ENCODE assay signal across 2 cellular contexts in genomic region chr16:15444264-15444663, GRCh38.
TF ChIP-seq lines count a peak whose summit lies in the region.

No MANE protein-coding gene starts in this region.

TF ChIP-seq in K562, 482 proteins besides CTCF, POLR2A, EP300 and RAD21:
- TF ChIP-seq RCOR1 (IDR thresholded peaks at IDR 0.05; ENCODE audit: borderline replicate concordance in 1 of 2, low read depth in 2 of 2, low read length in 2 of 2) (0 out of 4 replicates have a peak, but pooled peaks of 1 of the 2 experiments have one; percentile 42), CHD4 (IDR thresholded peaks at IDR 0.05; ENCODE audit: insufficient read depth, insufficient replicate concordance, low read depth, low read length, poor library complexity, severe bottlenecking) (peak; percentile 79), TAL1 (IDR thresholded peaks at IDR 0.05) (no peak), TFE3 (CRISPR knock-in tag; IDR thresholded peaks at IDR 0.05) (no peak), NONO (IDR thresholded peaks at IDR 0.05; ENCODE audit: low read depth in 2 of 2, low read length in 1 of 2) (no peak), ADNP (tag; IDR thresholded peaks at IDR 0.05) (peak; percentile 82), RBM25 (IDR thresholded peaks at IDR 0.05; ENCODE audit: low read depth, low read length, severe bottlenecking) (peak; percentile 90), KDM1A (IDR thresholded peaks at IDR 0.05) (peak; percentile 20 to 69; a peak in 2 of 4 replicates), SMARCA5 (IDR thresholded peaks at IDR 0.05) (peak; percentile 54; the same call in 1 of the 2 replicates), BCOR (IDR thresholded peaks at IDR 0.05) (peak; percentile 88), HDAC2 (IDR thresholded peaks at IDR 0.05) (peak; percentile 32; the same call in 1 of the 2 replicates), MEF2D (tag; conservative IDR thresholded peaks at IDR 0.05; ENCODE audit: low read depth) (no peak)

TF ChIP-seq in HepG2, 621 proteins besides CTCF, POLR2A, EP300 and RAD21 (continues in another document):
- TF ChIP-seq RELA (CRISPR knock-in tag; IDR thresholded peaks at IDR 0.05) (no peak), PHB2 (IDR thresholded peaks at IDR 0.05; ENCODE audit: partially characterized antibody) (no peak), ZNF558 (CRISPR knock-in tag; IDR thresholded peaks at IDR 0.05; ENCODE audit: borderline replicate concordance) (no peak), DMTF1 (CRISPR knock-in tag; IDR thresholded peaks at IDR 0.05) (no peak), HHEX (CRISPR knock-in tag; IDR thresholded peaks at IDR 0.05) (no peak), ZSCAN22 (CRISPR knock-in tag; IDR thresholded peaks at IDR 0.05) (no peak), BRD4 (CRISPR knock-in tag; IDR thresholded peaks at IDR 0.05) (no peak), ZNF337 (CRISPR knock-in tag; IDR thresholded peaks at IDR 0.05; ENCODE audit: borderline replicate concordance, low read depth) (no peak), ZBTB40 (IDR thresholded peaks at IDR 0.05) (no peak), ZBTB40 (CRISPR knock-in tag; IDR thresholded peaks at IDR 0.05) (no peak), ERF (CRISPR knock-in tag; IDR thresholded peaks at IDR 0.05) (no peak), CHD4 (IDR thresholded peaks at IDR 0.05; ENCODE audit: borderline replicate concordance, low read length) (peak; percentile 98), KAT8 (CRISPR knock-in tag; IDR thresholded peaks at IDR 0.05) (0 out of 2 replicates have a peak, but pooled peaks have one; percentile 12), PTBP1 (IDR thresholded peaks at IDR 0.05; ENCODE audit: low read depth, low read length, poor library complexity, severe bottlenecking) (no peak), ZFP90 (CRISPR knock-in tag; IDR thresholded peaks at IDR 0.05; ENCODE audit: borderline replicate concordance) (no peak), ZNF589 (CRISPR knock-in tag; conservative IDR thresholded peaks at IDR 0.05) (no peak), SRSF1 (optimal IDR thresholded peaks at IDR 0.05; ENCODE audit: low read depth, low read length) (no peak), ADNP (CRISPR knock-in tag; IDR thresholded peaks at IDR 0.05) (peak; percentile 58; the same call in 1 of the 2 replicates), MEF2D (CRISPR knock-in tag; IDR thresholded peaks at IDR 0.05) (no peak), ZNF160 (CRISPR knock-in tag; IDR thresholded peaks at IDR 0.05) (no peak), ZNF333 (CRISPR knock-in tag; IDR thresholded peaks at IDR 0.05; ENCODE audit: borderline replicate concordance) (no peak), PITX1 (CRISPR knock-in tag; IDR thresholded peaks at IDR 0.05) (no peak), ZNF768 (CRISPR knock-in tag; IDR thresholded peaks at IDR 0.05) (no peak), MAFF (IDR thresholded peaks at IDR 0.05; ENCODE audit: low read depth, low read length) (no peak), HDAC2 (CRISPR knock-in tag; IDR thresholded peaks at IDR 0.05) (0 out of 2 replicates have a peak, but pooled peaks have one; percentile 5), ZMYM3 (CRISPR knock-in tag; IDR thresholded peaks at IDR 0.05) (peak; percentile 93), ZNF18 (CRISPR knock-in tag; IDR thresholded peaks at IDR 0.05; ENCODE audit: insufficient replicate concordance) (no peak), NR2F1 (CRISPR knock-in tag; IDR thresholded peaks at IDR 0.05) (no peak), MIXL1 (CRISPR knock-in tag; IDR thresholded peaks at IDR 0.05) (no peak), ZNF501 (CRISPR knock-in tag; IDR thresholded peaks at IDR 0.05) (no peak), KLF6 (CRISPR knock-in tag; IDR thresholded peaks at IDR 0.05) (no peak), ZNF629 (CRISPR knock-in tag; conservative IDR thresholded peaks at IDR 0.05) (peak; percentile 98)
- TF ChIP-seq, protein P1, sequence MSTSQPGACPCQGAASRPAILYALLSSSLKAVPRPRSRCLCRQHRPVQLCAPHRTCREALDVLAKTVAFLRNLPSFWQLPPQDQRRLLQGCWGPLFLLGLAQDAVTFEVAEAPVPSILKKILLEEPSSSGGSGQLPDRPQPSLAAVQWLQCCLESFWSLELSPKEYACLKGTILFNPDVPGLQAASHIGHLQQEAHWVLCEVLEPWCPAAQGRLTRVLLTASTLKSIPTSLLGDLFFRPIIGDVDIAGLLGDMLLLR (CRISPR knock-in tag; IDR thresholded peaks at IDR 0.05): no peak
- TF ChIP-seq, protein P2, sequence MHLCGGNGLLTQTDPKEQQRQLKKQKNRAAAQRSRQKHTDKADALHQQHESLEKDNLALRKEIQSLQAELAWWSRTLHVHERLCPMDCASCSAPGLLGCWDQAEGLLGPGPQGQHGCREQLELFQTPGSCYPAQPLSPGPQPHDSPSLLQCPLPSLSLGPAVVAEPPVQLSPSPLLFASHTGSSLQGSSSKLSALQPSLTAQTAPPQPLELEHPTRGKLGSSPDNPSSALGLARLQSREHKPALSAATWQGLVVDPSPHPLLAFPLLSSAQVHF (CRISPR knock-in tag; IDR thresholded peaks at IDR 0.05): no peak
- TF ChIP-seq, protein P3, sequence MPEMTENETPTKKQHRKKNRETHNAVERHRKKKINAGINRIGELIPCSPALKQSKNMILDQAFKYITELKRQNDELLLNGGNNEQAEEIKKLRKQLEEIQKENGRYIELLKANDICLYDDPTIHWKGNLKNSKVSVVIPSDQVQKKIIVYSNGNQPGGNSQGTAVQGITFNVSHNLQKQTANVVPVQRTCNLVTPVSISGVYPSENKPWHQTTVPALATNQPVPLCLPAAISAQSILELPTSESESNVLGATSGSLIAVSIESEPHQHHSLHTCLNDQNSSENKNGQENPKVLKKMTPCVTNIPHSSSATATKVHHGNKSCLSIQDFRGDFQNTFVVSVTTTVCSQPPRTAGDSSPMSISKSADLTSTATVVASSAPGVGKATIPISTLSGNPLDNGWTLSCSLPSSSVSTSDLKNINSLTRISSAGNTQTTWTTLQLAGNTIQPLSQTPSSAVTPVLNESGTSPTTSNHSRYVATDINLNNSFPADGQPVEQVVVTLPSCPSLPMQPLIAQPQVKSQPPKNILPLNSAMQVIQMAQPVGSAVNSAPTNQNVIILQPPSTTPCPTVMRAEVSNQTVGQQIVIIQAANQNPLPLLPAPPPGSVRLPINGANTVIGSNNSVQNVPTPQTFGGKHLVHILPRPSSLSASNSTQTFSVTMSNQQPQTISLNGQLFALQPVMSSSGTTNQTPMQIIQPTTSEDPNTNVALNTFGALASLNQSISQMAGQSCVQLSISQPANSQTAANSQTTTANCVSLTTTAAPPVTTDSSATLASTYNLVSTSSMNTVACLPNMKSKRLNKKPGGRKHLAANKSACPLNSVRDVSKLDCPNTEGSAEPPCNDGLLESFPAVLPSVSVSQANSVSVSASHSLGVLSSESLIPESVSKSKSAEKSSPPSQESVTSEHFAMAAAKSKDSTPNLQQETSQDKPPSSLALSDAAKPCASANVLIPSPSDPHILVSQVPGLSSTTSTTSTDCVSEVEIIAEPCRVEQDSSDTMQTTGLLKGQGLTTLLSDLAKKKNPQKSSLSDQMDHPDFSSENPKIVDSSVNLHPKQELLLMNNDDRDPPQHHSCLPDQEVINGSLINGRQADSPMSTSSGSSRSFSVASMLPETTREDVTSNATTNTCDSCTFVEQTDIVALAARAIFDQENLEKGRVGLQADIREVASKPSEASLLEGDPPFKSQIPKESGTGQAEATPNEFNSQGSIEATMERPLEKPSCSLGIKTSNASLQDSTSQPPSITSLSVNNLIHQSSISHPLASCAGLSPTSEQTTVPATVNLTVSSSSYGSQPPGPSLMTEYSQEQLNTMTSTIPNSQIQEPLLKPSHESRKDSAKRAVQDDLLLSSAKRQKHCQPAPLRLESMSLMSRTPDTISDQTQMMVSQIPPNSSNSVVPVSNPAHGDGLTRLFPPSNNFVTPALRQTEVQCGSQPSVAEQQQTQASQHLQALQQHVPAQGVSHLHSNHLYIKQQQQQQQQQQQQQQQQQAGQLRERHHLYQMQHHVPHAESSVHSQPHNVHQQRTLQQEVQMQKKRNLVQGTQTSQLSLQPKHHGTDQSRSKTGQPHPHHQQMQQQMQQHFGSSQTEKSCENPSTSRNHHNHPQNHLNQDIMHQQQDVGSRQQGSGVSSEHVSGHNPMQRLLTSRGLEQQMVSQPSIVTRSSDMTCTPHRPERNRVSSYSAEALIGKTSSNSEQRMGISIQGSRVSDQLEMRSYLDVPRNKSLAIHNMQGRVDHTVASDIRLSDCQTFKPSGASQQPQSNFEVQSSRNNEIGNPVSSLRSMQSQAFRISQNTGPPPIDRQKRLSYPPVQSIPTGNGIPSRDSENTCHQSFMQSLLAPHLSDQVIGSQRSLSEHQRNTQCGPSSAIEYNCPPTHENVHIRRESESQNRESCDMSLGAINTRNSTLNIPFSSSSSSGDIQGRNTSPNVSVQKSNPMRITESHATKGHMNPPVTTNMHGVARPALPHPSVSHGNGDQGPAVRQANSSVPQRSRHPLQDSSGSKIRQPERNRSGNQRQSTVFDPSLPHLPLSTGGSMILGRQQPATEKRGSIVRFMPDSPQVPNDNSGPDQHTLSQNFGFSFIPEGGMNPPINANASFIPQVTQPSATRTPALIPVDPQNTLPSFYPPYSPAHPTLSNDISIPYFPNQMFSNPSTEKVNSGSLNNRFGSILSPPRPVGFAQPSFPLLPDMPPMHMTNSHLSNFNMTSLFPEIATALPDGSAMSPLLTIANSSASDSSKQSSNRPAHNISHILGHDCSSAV (CRISPR knock-in tag; IDR thresholded peaks at IDR 0.05; ENCODE audit: borderline replicate concordance): no peak
